ENCODE assay signal across 20 cellular contexts in the genomic region with DNA sequence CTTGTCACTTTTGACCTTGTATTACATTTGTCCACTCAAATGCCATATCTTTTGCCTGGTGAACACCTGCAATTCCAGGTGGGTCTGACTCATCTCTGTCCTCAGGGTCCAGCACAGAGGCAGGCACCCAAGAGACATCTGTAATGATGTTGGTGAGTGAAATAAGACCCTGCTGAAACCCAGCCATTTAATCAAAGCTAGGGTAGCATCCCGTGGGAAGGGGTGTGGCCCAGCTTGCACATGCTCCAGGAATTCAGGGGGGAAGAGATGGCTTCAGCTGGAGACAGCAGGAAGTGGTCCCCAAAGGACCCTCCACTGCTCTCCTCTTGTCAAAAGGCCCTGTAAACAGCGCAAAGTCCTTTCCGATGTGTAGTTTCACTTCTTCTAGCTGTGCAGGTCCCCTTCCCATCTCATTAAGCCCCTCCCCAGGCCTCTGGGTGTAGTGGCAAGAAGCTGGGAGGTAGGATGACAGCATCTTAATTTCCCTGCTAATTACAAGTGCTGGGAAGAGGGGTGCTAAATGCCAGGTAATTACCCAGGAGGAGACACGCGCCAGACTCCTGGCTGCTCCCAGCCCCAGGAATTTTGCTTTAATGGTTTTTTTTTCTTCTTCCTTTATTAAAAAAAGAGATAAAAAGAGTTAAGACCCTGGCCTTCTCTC. TPM values are rescaled to one million over a fixed set of nuclear protein-coding genes. Genes with fewer than 3 reads are reported as not detected.
DNase-seq lines count a peak whose midpoint lies in the region; ATAC-seq and TF ChIP-seq lines count a peak whose summit lies in the region.
"Had no signal": no experiment of that assay in that cellular context is flagged by ENCODE, and none has a peak within 500 bp of the region (broad histone marks: within the 10 kb centered on the region; RNA-seq: fewer than 3 reads in every experiment).

No MANE protein-coding gene starts in this region.

- H3K36me3 ChIP-seq in right atrium auricular region, result no peaks in the 10 kb centered on the region

- no peak for TF ChIP-seq CTCF in right atrium auricular region (IDR thresholded peaks at IDR 0.05)

- ATAC-seq in Right ventricle myocardium inferior, result no peak
- ATAC-seq in GM18873 (IDR thresholded peaks at IDR 0.05; ENCODE audit: low FRiP score, unreplicated experiment), result no peak
- no peak for ATAC-seq in HG02970 (IDR thresholded peaks at IDR 0.05; ENCODE audit: low FRiP score, unreplicated experiment)
- ATAC-seq: activated naive CD4-positive, alpha-beta T cell treated with anti-CD3 and anti-CD28 coated beads, Interleukin-2, amount 50 U/mL, for 72 hours; activated T-cell treated with anti-CD3 and anti-CD28 coated beads, Interleukin-2, amount 50 U/mL, for 72 hours had no signal

- H3K27ac ChIP-seq in right atrium auricular region, result peak overlapping the region; percentile 22 to 80
- H3K27ac ChIP-seq: C4-2B had no signal

- intact Hi-C loops in Right ventricle myocardium inferior (cut with DNase I), result no loop called here

- DNase-seq in right atrium auricular region (ENCODE audit: low spot score) (no peak), Right ventricle myocardium inferior (ENCODE audit: missing footprints) (no peak), SW480 (ENCODE audit: low spot score) (peak; percentile 86), islet precursor cell (peak; percentile 67), NCI-H1436 (lab: John Stamatoyannopoulos, UW) (no peak)
- no peak for DNase-seq in effector CD8-positive, alpha-beta T cell (lab: John Stamatoyannopoulos, UW)
- DNase-seq: activated CD8-positive, alpha-beta memory T cell treated with anti-CD3 and anti-CD28 coated beads for 24 hours; activated T-cell treated with anti-CD3 and anti-CD28 coated beads, Interleukin-2, amount 50 U/mL, for 72 hours; GOT3; KBM-7; NCI-H1930; NCI-H446; occipital lobe; stimulated activated CD8-positive, alpha-beta memory T cell treated with anti-CD3 and anti-CD28 coated beads, Interleukin-4, amount 100 ng/mL, for 48 hours; T1000 had no signal

- peaks cover 0 to 72% of the 10 kb centered on the region in 2 donors for H3K4me1 ChIP-seq in right atrium auricular region

- H3K9me3 ChIP-seq in right atrium auricular region, result no peaks in the 10 kb centered on the region

- no peaks in the 10 kb centered on the region for H3K27me3 ChIP-seq in right atrium auricular region

- no peak overlapping the region for H3K4me3 ChIP-seq in right atrium auricular region

RNA-seq across cellular contexts. Expression of a gene that starts 54.4 kb away (rescaled TPM):
- total RNA-seq in right atrium auricular region (1 to 10 TPM; 3.1 to 8.1 TPM), Right ventricle myocardium inferior (0.57 TPM)
- total RNA-seq: activated naive CD4-positive, alpha-beta T cell treated with anti-CD3 and anti-CD28 coated beads, Interleukin-2, amount 50 U/mL, for 72 hours; activated T-cell treated with anti-CD3 and anti-CD28 coated beads, Interleukin-2, amount 50 U/mL, for 72 hours; RPMI7951 had no signal

Comparison
In these comparisons a context has a peak if more than half of its experiments do, and no peak if none do; other contexts are left out.
1. DNase-seq: peak in SW480 (single experiment) and islet precursor cell (single experiment); none in right atrium auricular region (single experiment), Right ventricle myocardium inferior (single experiment), effector CD8-positive, alpha-beta T cell (single experiment) and NCI-H1436 (single experiment).